1 cellular context compared by ENCODE assay signal in genomic region chr12:126191037-126191891, GRCh38.
TF ChIP-seq lines count a peak whose summit lies in the region.

No MANE protein-coding gene starts in this region.

TF ChIP-seq in WTC11, 78 proteins besides CTCF, POLR2A, EP300 and RAD21 (continued from another document):
- no peak for TF ChIP-seq MAX (CRISPR knock-in tag; IDR thresholded peaks at IDR 0.05)
